ENCODE assay signal across 24 cellular contexts in the genomic region with DNA sequence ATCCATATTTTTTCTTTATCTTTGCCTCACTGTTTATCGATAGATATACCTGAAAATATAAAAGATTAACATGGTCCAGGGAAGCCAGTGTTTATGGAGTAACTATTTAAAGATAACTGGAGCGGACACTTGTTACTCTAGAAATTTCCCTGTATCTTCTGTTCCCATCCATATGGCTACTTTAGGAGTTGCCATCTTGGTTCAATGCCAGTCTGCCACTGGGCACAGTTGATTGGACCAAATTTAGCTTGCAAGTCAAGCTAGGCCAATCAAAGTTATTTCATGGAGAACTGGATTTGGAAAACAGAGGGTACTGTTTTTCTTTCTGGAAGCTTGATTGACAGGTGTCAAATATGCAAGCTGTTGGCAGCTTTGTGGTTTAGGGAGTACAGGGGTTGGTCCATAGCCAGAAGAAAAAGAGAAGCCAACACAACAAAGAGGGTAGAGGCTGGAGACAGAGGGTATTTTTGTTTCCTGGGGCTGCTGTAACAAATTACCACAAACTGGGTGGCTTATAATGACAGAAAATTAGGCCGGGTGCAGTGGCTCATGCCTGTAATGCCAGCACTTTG. TPM values are rescaled to one million over a fixed set of nuclear protein-coding genes. Genes with fewer than 3 reads are reported as not detected.
DNase-seq lines count a peak whose midpoint lies in the region; ATAC-seq, FAIRE-seq and TF ChIP-seq lines count a peak whose summit lies in the region.
"Had no signal": no experiment of that assay in that cellular context is flagged by ENCODE, and none has a peak within 500 bp of the region (broad histone marks: within the 10 kb centered on the region; RNA-seq: fewer than 3 reads in every experiment).

No MANE protein-coding gene starts in this region.

- ATAC-seq in A549 (no peak), GM21360 (IDR thresholded peaks at IDR 0.05; ENCODE audit: unreplicated experiment) (no peak), HG03571 (IDR thresholded peaks at IDR 0.05; ENCODE audit: unreplicated experiment) (no peak), HG02885 (IDR thresholded peaks at IDR 0.05; ENCODE audit: poor library complexity, unreplicated experiment) (no peak)

- 74% methylated on average over 3 of the region's 3 CpGs for WGBS in A549 (ENCODE audit: missing lambda C conversion rate)

- no peak for TF ChIP-seq EP300 in A549 (IDR thresholded peaks at IDR 0.05)

- peak; percentile 51 for FAIRE-seq in A549 (lab: Jason Lieb, UNC)
- FAIRE-seq in D721Med (lab: Jason Lieb, UNC) = no peak
- FAIRE-seq: HTR-8/SVneo had no signal

- no peak overlapping the region for H3K4me3 ChIP-seq in A549
- H3K4me3 ChIP-seq: GM23248, HAP-1, PC-9 had no signal

- TF ChIP-seq CTCF in A549 (IDR thresholded peaks at IDR 0.05) (no peak), D721Med (IDR thresholded peaks at IDR 0.05; ENCODE audit: insufficient read depth, missing control alignments) (no peak)

- no peak for DNase-seq in A549 (ENCODE audit: low read depth in 1 of 2, low spot score in 1 of 2)
- DNase-seq in KBM-7 = peak; percentile 64
- peak; percentile 26 for DNase-seq in NCI-H69 (lab: John Stamatoyannopoulos, UW)
- peak; percentile 55 for DNase-seq in cerebellum (ENCODE audit: low spot score)
- DNase-seq in D721Med (ENCODE audit: insufficient read length, low spot score) = no peak
- DNase-seq: Calu3; CD8-positive, alpha-beta memory T cell; EL; GM23248; NCI-H1105; NCI-H2081 treated with DMSO at 0.1 percent for 48 hours; NCI-H510A treated with DMSO at 0.1 percent for 48 hours; PC-9; RPMI8226; SHP77 treated with DMSO at 0.1 percent for 48 hours; SK-N-SH; T-helper 2 cell had no signal

- CTCF ChIA-PET in A549 (lab: Yijun Ruan, JAX) = interaction anchor here (0.6 to 9.8 kb wide), 9 partner anchors 8 to 38 kb away, joined by 3 to 63 read pairs (median 3); no protein-coding TSS in a partner anchor

- no peak overlapping the region for H3K4me2 ChIP-seq in A549
- H3K4me2 ChIP-seq: KMS-11, PC-9, SK-N-SH had no signal

- no peak overlapping the region for H3K27ac ChIP-seq in A549
- H3K27ac ChIP-seq: C4-2B, GM23248, KMS-11, PC-9 had no signal

- TF ChIP-seq POLR2A in A549 (IDR thresholded peaks at IDR 0.05; ENCODE audit: low read length) = no peak

- no peaks in the 10 kb centered on the region for H3K4me1 ChIP-seq in A549

- no peak for TF ChIP-seq RAD21 in A549 (conservative IDR thresholded peaks at IDR 0.05 in 1 of 2, IDR thresholded peaks at IDR 0.05 in 1 of 2)

- POLR2A ChIA-PET in A549 (lab: Yijun Ruan, JAX) = no interaction called here

- no peaks in the 10 kb centered on the region for H3K9me3 ChIP-seq in A549
- H3K9me3 ChIP-seq: HAP-1, SK-N-SH had no signal

- in situ Hi-C loops in KBM-7 (cut with MboI; ENCODE audit: low pct_unique_long_range_greater_than_20kb, low sequenced_read_pairs) = no loop called here

TF ChIP-seq in A549, 52 proteins besides CTCF, POLR2A, EP300 and RAD21:
- TF ChIP-seq FOSL2 (IDR thresholded peaks at IDR 0.05) (no peak), FOSL2 (CRISPR knock-in tag; IDR thresholded peaks at IDR 0.05) (no peak), TP53 (CRISPR knock-in tag; IDR thresholded peaks at IDR 0.05) (no peak), PBX3 (IDR thresholded peaks at IDR 0.05) (no peak), HOXB5 (CRISPR knock-in tag; IDR thresholded peaks at IDR 0.05) (no peak), EHMT2 (IDR thresholded peaks at IDR 0.05; ENCODE audit: low read depth) (no peak), ZNF302 (CRISPR knock-in tag; IDR thresholded peaks at IDR 0.05) (no peak), MYC (IDR thresholded peaks at IDR 0.05; ENCODE audit: borderline replicate concordance, low read length) (no peak), CHD4 (IDR thresholded peaks at IDR 0.05; ENCODE audit: borderline replicate concordance) (no peak), HOXB13 (CRISPR knock-in tag; IDR thresholded peaks at IDR 0.05; ENCODE audit: low read depth) (no peak)
TF ChIP-seq in A549: peak in this region for 0.

RNA-seq across cellular contexts. Expression of gene KLHL25, which starts 33.4 kb away (rescaled TPM):
- 3.2 and 4.0 TPM in 2 replicates for polyA plus RNA-seq in A549 (2011; rRNA removed)
- 6.8 and 8.5 TPM in 2 replicates for polyA plus RNA-seq in A549 (2012; cell fraction: cytosol; rRNA removed)
- 18.2 and 22.8 TPM in 2 replicates for polyA plus RNA-seq in A549 (2012; cell fraction: nucleus; rRNA removed)
- 4.6 to 6.1 TPM (median 5.6 TPM) in 3 replicates for polyA plus RNA-seq in A549 (2017; fragmentation: RNase III; extraction: RNeasy Plus Mini Kit Qiagen cat#74134 plus additional on column Dnase treatment)
- 4.0 and 6.4 TPM in 2 replicates for polyA minus RNA-seq in A549 (2011; rRNA and poly(A)+ RNA removed)
- total RNA-seq in cerebellum = 38.5 TPM

Comparison
In these comparisons a context has a peak if more than half of its experiments do, and no peak if none do; other contexts are left out.
1. DNase-seq: peak in KBM-7 (single experiment), NCI-H69 (single experiment) and cerebellum (single experiment); none in A549 (0 of 2) and D721Med (single experiment).